20 cellular contexts compared by ENCODE assay signal in the genomic region with DNA sequence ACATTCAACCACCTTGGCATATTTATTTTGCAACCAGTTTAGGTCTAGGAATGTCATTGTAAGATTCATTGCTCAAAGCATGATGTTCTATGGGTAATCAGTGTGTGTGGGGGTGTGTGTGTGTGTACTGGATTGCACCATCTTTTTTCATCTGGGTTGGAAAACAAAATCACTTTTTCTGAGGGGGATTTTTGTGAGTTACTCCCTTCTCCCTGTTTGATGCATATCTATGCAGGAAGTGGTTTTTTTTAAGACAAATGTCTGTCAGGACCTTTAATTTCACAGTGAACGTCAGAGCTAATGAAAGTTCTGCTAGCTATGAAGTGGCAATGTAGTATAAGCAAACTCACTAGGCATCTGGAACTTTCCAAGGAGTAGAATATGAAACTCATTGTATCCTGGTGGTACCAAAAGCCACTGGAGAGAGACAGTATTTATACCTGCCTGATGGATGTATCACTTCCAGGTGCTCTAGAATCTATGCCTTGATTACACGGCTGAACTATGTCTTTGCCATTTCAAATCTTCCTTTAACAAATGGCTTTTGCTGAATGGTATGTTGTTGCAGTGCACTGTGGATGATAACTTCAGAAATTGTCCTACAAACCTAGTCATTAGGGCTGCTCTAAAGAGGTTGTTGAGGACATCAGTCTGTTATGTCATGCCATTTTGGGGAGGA.
DNase-seq lines count a peak whose midpoint lies in the region; ATAC-seq lines count a peak whose summit lies in the region.
"Had no signal": no experiment of that assay in that cellular context is flagged by ENCODE, and none has a peak within 500 bp of the region (broad histone marks: within the 10 kb centered on the region; RNA-seq: fewer than 3 reads in every experiment).

No MANE protein-coding gene starts in this region.

- ATAC-seq in activated CD8-positive, alpha-beta memory T cell treated with anti-CD3 and anti-CD28 coated beads, Interleukin-2, amount 10 ng/mL, durations not matched to agents 7 days and 5 days, result no peak
- peak; percentile 24 for ATAC-seq in stimulated activated effector memory CD8-positive, alpha-beta T cell treated with anti-CD3 and anti-CD28 coated beads, Interleukin-12 subunit alpha, Interleukin-12 subunit beta, amount 100 ng/mL, for 72 hours
- ATAC-seq in GM21423 (IDR thresholded peaks at IDR 0.05; ENCODE audit: unreplicated experiment) (no peak), GM19395 (IDR thresholded peaks at IDR 0.05; ENCODE audit: unreplicated experiment) (no peak), HG03460 (IDR thresholded peaks at IDR 0.05; ENCODE audit: unreplicated experiment) (no peak)
- ATAC-seq: activated CD4-positive, CD25-positive, alpha-beta regulatory T cell treated with anti-CD3 and anti-CD28 coated beads, Interleukin-2, amount 50 U/mL, for 24 hours had no signal

- peak overlapping the region; percentile 12 for H3K27ac Mint-ChIP-seq in activated CD8-positive, alpha-beta memory T cell treated with anti-CD3 and anti-CD28 coated beads, Interleukin-2, amount 10 ng/mL, durations not matched to agents 7 days and 5 days
- H3K27ac Mint-ChIP-seq in activated naive CD8-positive, alpha-beta T cell treated with anti-CD3 and anti-CD28 coated beads for 36 hours, result peak overlapping the region; percentile 83
- no peak overlapping the region for H3K27ac Mint-ChIP-seq in stimulated activated effector memory CD8-positive, alpha-beta T cell treated with anti-CD3 and anti-CD28 coated beads, Interleukin-12 subunit alpha, Interleukin-12 subunit beta, amount 100 ng/mL, for 72 hours
- H3K27ac Mint-ChIP-seq: nephron progenitor cell had no signal

- H3K9me3 Mint-ChIP-seq in activated CD8-positive, alpha-beta memory T cell treated with anti-CD3 and anti-CD28 coated beads, Interleukin-2, amount 10 ng/mL, durations not matched to agents 7 days and 5 days (ENCODE audit: low read depth), result peaks cover 3% of the 10 kb centered on the region
- peaks cover 8% of the 10 kb centered on the region for H3K9me3 Mint-ChIP-seq in activated naive CD8-positive, alpha-beta T cell treated with anti-CD3 and anti-CD28 coated beads for 36 hours
- no peaks in the 10 kb centered on the region for H3K9me3 Mint-ChIP-seq in stimulated activated effector memory CD8-positive, alpha-beta T cell treated with anti-CD3 and anti-CD28 coated beads, Interleukin-12 subunit alpha, Interleukin-12 subunit beta, amount 100 ng/mL, for 72 hours
- H3K9me3 Mint-ChIP-seq: CD4-positive, alpha-beta memory T cell; nephron progenitor cell had no signal

- H3K36me3 Mint-ChIP-seq in activated CD8-positive, alpha-beta memory T cell treated with anti-CD3 and anti-CD28 coated beads, Interleukin-2, amount 10 ng/mL, durations not matched to agents 7 days and 5 days, result peaks cover 6% of the 10 kb centered on the region
- peaks cover 20% of the 10 kb centered on the region for H3K36me3 Mint-ChIP-seq in activated naive CD8-positive, alpha-beta T cell treated with anti-CD3 and anti-CD28 coated beads for 36 hours
- no peaks in the 10 kb centered on the region for H3K36me3 Mint-ChIP-seq in stimulated activated effector memory CD8-positive, alpha-beta T cell treated with anti-CD3 and anti-CD28 coated beads, Interleukin-12 subunit alpha, Interleukin-12 subunit beta, amount 100 ng/mL, for 72 hours

- H3K4me1 Mint-ChIP-seq in activated CD8-positive, alpha-beta memory T cell treated with anti-CD3 and anti-CD28 coated beads, Interleukin-2, amount 10 ng/mL, durations not matched to agents 7 days and 5 days, result peaks cover 7% of the 10 kb centered on the region
- H3K4me1 Mint-ChIP-seq in activated naive CD8-positive, alpha-beta T cell treated with anti-CD3 and anti-CD28 coated beads for 36 hours, result peaks cover 14% of the 10 kb centered on the region
- no peaks in the 10 kb centered on the region for H3K4me1 Mint-ChIP-seq in stimulated activated effector memory CD8-positive, alpha-beta T cell treated with anti-CD3 and anti-CD28 coated beads, Interleukin-12 subunit alpha, Interleukin-12 subunit beta, amount 100 ng/mL, for 72 hours
- H3K4me1 Mint-ChIP-seq: nephron progenitor cell had no signal

- CTCF ChIA-PET in activated CD8-positive, alpha-beta memory T cell treated with anti-CD3 and anti-CD28 coated beads, Interleukin-2, amount 10 ng/mL, durations not matched to agents 7 days and 5 days (lab: Charles Lee), result no interaction called here

- in situ Hi-C loops in KBM-7 (cut with MboI; ENCODE audit: low pct_unique_long_range_greater_than_20kb, low sequenced_read_pairs), result no loop called here

- DNase-seq in activated CD8-positive, alpha-beta memory T cell treated with anti-CD3 and anti-CD28 coated beads, Interleukin-2, amount 10 ng/mL, durations not matched to agents 7 days and 5 days, result no peak
- no peak for DNase-seq in activated CD8-positive, alpha-beta memory T cell treated with anti-CD3 and anti-CD28 coated beads for 24 hours
- DNase-seq in KBM-7, result peak; percentile 47
- DNase-seq in activated naive CD8-positive, alpha-beta T cell treated with anti-CD3 and anti-CD28 coated beads for 36 hours, result no peak
- DNase-seq in stimulated activated effector memory CD8-positive, alpha-beta T cell treated with anti-CD3 and anti-CD28 coated beads, Interleukin-12 subunit alpha, Interleukin-12 subunit beta, amount 100 ng/mL, for 72 hours (ENCODE audit: low spot score in 2 of 2), result no peak
- DNase-seq: activated T-cell treated with anti-CD3 and anti-CD28 coated beads, Interleukin-2, amount 50 U/mL, for 48 hours; CD4-positive, alpha-beta memory T cell; cortex of kidney; effector memory CD4-positive, alpha-beta T cell; NCI-H1092 treated with DMSO at 0.1 percent for 48 hours; NCI-H187; NCI-H2171; NCI-H510A; nephron progenitor cell; stomach; uterus had no signal

- H3K27me3 Mint-ChIP-seq in activated CD8-positive, alpha-beta memory T cell treated with anti-CD3 and anti-CD28 coated beads, Interleukin-2, amount 10 ng/mL, durations not matched to agents 7 days and 5 days, result no peaks in the 10 kb centered on the region
- no peaks in the 10 kb centered on the region for H3K27me3 Mint-ChIP-seq in activated naive CD8-positive, alpha-beta T cell treated with anti-CD3 and anti-CD28 coated beads for 36 hours
- H3K27me3 Mint-ChIP-seq: CD4-positive, alpha-beta memory T cell had no signal

- no peak overlapping the region for H3K4me3 Mint-ChIP-seq in activated CD8-positive, alpha-beta memory T cell treated with anti-CD3 and anti-CD28 coated beads, Interleukin-2, amount 10 ng/mL, durations not matched to agents 7 days and 5 days
- H3K4me3 Mint-ChIP-seq in activated naive CD8-positive, alpha-beta T cell treated with anti-CD3 and anti-CD28 coated beads for 36 hours, result no peak overlapping the region
- no peak overlapping the region for H3K4me3 Mint-ChIP-seq in stimulated activated effector memory CD8-positive, alpha-beta T cell treated with anti-CD3 and anti-CD28 coated beads, Interleukin-12 subunit alpha, Interleukin-12 subunit beta, amount 100 ng/mL, for 72 hours
- H3K4me3 Mint-ChIP-seq: nephron progenitor cell had no signal
